17 cellular contexts compared by ENCODE assay signal in the genomic region with DNA sequence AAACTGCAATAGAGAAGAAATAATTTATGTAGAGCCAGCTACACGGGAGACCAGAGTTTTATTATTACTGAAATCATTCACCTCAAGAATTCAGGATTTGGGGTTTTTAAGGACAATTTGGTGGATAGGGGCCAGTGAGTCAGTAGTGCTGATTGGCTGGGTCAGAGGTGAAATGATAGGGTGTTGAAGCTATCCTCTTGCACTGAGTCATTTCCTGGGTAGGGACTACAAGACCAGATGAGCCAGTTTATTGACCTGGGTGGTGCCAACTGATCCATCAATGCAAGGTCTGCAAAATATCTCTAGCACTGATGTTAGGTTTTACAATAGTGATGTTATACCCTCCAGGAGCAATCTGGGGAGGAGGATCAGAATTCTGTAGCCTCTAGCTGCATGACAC.
A peak's percentile ranks its signal among the peaks of the same experiment; 100 is the strongest.
DNase-seq lines count a peak whose midpoint lies in the region; ATAC-seq, FAIRE-seq and TF ChIP-seq lines count a peak whose summit lies in the region.
"Had no signal": no experiment of that assay in that cellular context is flagged by ENCODE, and none has a peak within 500 bp of the region (broad histone marks: within the 10 kb centered on the region; RNA-seq: fewer than 3 reads in every experiment).

No MANE protein-coding gene starts in this region.

- no peak for TF ChIP-seq CTCF in tibial artery (IDR thresholded peaks at IDR 0.05)
- no peak for TF ChIP-seq CTCF in natural killer cell (IDR thresholded peaks at IDR 0.05)

- FAIRE-seq in H54 (lab: Jason Lieb, UNC), result peak; percentile 86

- H3K4me3 Mint-ChIP-seq in natural killer cell, result no peak overlapping the region
- H3K4me3 Mint-ChIP-seq: stimulated activated naive B cell treated with anti-CD40 and anti-IgM and Interleukin-4, amounts not matched to agents 10 μg/mL and 1 μg/mL and 100 μg/mL, for 72 hours had no signal

- H3K27ac Mint-ChIP-seq in natural killer cell, result no peak overlapping the region
- H3K27ac Mint-ChIP-seq: stimulated activated naive B cell treated with anti-CD40 and anti-IgM and Interleukin-4, amounts not matched to agents 10 μg/mL and 1 μg/mL and 100 μg/mL, for 72 hours had no signal

- H3K4me1 Mint-ChIP-seq in natural killer cell, result no peaks in the 10 kb centered on the region
- H3K4me1 Mint-ChIP-seq: stimulated activated naive B cell treated with anti-CD40 and anti-IgM and Interleukin-4, amounts not matched to agents 10 μg/mL and 1 μg/mL and 100 μg/mL, for 72 hours had no signal

- TF ChIP-seq POLR2A in H54 (IDR thresholded peaks at IDR 0.05; ENCODE audit: low read depth, low read length), result no peak

- no peaks in the 10 kb centered on the region for H3K4me1 ChIP-seq in tibial artery
- H3K4me1 ChIP-seq: lower lobe of right lung, sigmoid colon, thyroid gland had no signal

- intact Hi-C loops in tibial artery (cut with DNase I; ENCODE audit: low total_unique reads) (no loop called here), natural killer cell (cut with micrococcal nuclease) (no loop called here)

- no peak overlapping the region for H3K27ac ChIP-seq in tibial artery
- H3K27ac ChIP-seq: KMS-11, lower lobe of right lung, sigmoid colon, thyroid gland had no signal

- H3K36me3 Mint-ChIP-seq in natural killer cell, result no peaks in the 10 kb centered on the region
- H3K36me3 Mint-ChIP-seq: stimulated activated naive B cell treated with anti-CD40 and anti-IgM and Interleukin-4, amounts not matched to agents 10 μg/mL and 1 μg/mL and 100 μg/mL, for 72 hours had no signal

- ATAC-seq in esophagus mucosa, result peak; percentile 89
- ATAC-seq in natural killer cell, result no peak
- ATAC-seq: lower lobe of right lung; stimulated activated naive B cell treated with anti-CD40 and anti-IgM and Interleukin-4, amounts not matched to agents 10 μg/mL and 1 μg/mL and 100 μg/mL, for 72 hours had no signal

- H3K27me3 ChIP-seq in tibial artery, result no peaks in the 10 kb centered on the region
- H3K27me3 ChIP-seq: sigmoid colon, thyroid gland had no signal

- DNase-seq in H54 (ENCODE audit: insufficient read length, low spot score) (no peak), NCI-H226 (peak; percentile 25), renal cortical epithelial cell (ENCODE audit: low read depth) (peak; percentile 20), tibial artery (no peak), natural killer cell (no peak)
- no peak for DNase-seq in activated naive CD4-positive, alpha-beta T cell (lab: John Stamatoyannopoulos, UW)
- DNase-seq: lower lobe of right lung; NCI-H1105 treated with DMSO at 0.1 percent for 48 hours; NCI-H2107; NCI-H82; sigmoid colon; SK-N-SH; stimulated activated naive B cell treated with anti-CD40 and anti-IgM and Interleukin-4, amounts not matched to agents 10 μg/mL and 1 μg/mL and 100 μg/mL, for 72 hours; T-helper 9 cell; thyroid gland had no signal

- H3K27me3 Mint-ChIP-seq in natural killer cell (ENCODE audit: low read depth in 2 of 2), result peaks cover 0 to 6% of the 10 kb centered on the region in 2 donors
- H3K27me3 Mint-ChIP-seq: stimulated activated naive B cell treated with anti-CD40 and anti-IgM and Interleukin-4, amounts not matched to agents 10 μg/mL and 1 μg/mL and 100 μg/mL, for 72 hours had no signal

- no peaks in the 10 kb centered on the region for H3K36me3 ChIP-seq in tibial artery
- H3K36me3 ChIP-seq: lower lobe of right lung, sigmoid colon, thyroid gland had no signal

- no peak overlapping the region for H3K4me3 ChIP-seq in tibial artery
- H3K4me3 ChIP-seq: lower lobe of right lung, sigmoid colon, thyroid gland had no signal

- H3K9me3 Mint-ChIP-seq in natural killer cell, result peaks cover 2 to 3% of the 10 kb centered on the region in 2 donors
- H3K9me3 Mint-ChIP-seq: stimulated activated naive B cell treated with anti-CD40 and anti-IgM and Interleukin-4, amounts not matched to agents 10 μg/mL and 1 μg/mL and 100 μg/mL, for 72 hours had no signal

- H3K9me3 ChIP-seq in tibial artery, result no peaks in the 10 kb centered on the region
- H3K9me3 ChIP-seq: lower lobe of right lung, sigmoid colon, SK-N-SH, thyroid gland had no signal

Comparison
In these comparisons a context has a peak if more than half of its experiments do, and no peak if none do; other contexts are left out.
1. DNase-seq: peak in NCI-H226 (single experiment) and renal cortical epithelial cell (single experiment); none in H54 (single experiment), activated naive CD4-positive, alpha-beta T cell (0 of 4), tibial artery (0 of 2) and natural killer cell (single experiment).